Comparison of ENCODE assay signal across 12 cellular contexts in genomic region chr2:152054593-152054992, GRCh38. TPM values are rescaled to one million over a fixed set of nuclear protein-coding genes. Genes with fewer than 3 reads are reported as not detected.
DNase-seq lines count a peak whose midpoint lies in the region; ATAC-seq and TF ChIP-seq lines count a peak whose summit lies in the region.
"Had no signal": no experiment of that assay in that cellular context is flagged by ENCODE, and none has a peak within 500 bp of the region (broad histone marks: within the 10 kb centered on the region; RNA-seq: fewer than 3 reads in every experiment).

No MANE protein-coding gene starts in this region.

- no peaks in the 10 kb centered on the region for H3K36me3 ChIP-seq in aorta (ENCODE audit: control insufficient read depth in 1 of 2, insufficient read depth in 2 of 2, low read length in 1 of 2)

- WGBS in aorta, 2 donors: 0 to 1% methylated on average over 2 of the region's 2 CpGs

- CTCF ChIA-PET in activated CD8-positive, alpha-beta memory T cell treated with anti-CD3 and anti-CD28 coated beads, Interleukin-2, amount 10 ng/mL, durations not matched to agents 7 days and 5 days (lab: Charles Lee): no interaction called here

- H3K4me1 ChIP-seq in aorta (ENCODE audit: control insufficient read depth in 1 of 2, insufficient read depth in 2 of 2, low read length in 2 of 2): peaks cover 0 to 1% of the 10 kb centered on the region in 2 donors

- no peak overlapping the region for H3K27ac ChIP-seq in aorta (ENCODE audit: low read depth in 1 of 2, low read length in 2 of 2)

- peaks cover 14% of the 10 kb centered on the region; the same call in 1 of the 2 replicates for H3K36me3 Mint-ChIP-seq in HFFc6 (ENCODE audit: low read depth)
- H3K36me3 Mint-ChIP-seq in activated CD8-positive, alpha-beta memory T cell treated with anti-CD3 and anti-CD28 coated beads, Interleukin-2, amount 10 ng/mL, durations not matched to agents 7 days and 5 days: no peaks in the 10 kb centered on the region

- intact Hi-C loops in aorta (cut with DNase I): loop anchor here in 1 of 2 donors (10.0 kb wide), 1 partner anchor 60 kb away; no protein-coding TSS in a partner anchor

- no peak overlapping the region for H3K4me3 Mint-ChIP-seq in HFFc6
- H3K4me3 Mint-ChIP-seq in activated CD8-positive, alpha-beta memory T cell treated with anti-CD3 and anti-CD28 coated beads, Interleukin-2, amount 10 ng/mL, durations not matched to agents 7 days and 5 days: no peak overlapping the region
- H3K4me3 Mint-ChIP-seq: central memory CD8-positive, alpha-beta T cell had no signal

- peaks cover 2% of the 10 kb centered on the region for H3K9me3 ChIP-seq in aorta (ENCODE audit: control insufficient read depth, low read length)

- peaks cover 19% of the 10 kb centered on the region for H3K9me3 Mint-ChIP-seq in HFFc6
- no peaks in the 10 kb centered on the region for H3K9me3 Mint-ChIP-seq in activated CD8-positive, alpha-beta memory T cell treated with anti-CD3 and anti-CD28 coated beads, Interleukin-2, amount 10 ng/mL, durations not matched to agents 7 days and 5 days (ENCODE audit: low read depth)
- H3K9me3 Mint-ChIP-seq: central memory CD8-positive, alpha-beta T cell had no signal

- TF ChIP-seq CTCF in HFFc6 (IDR thresholded peaks at IDR 0.05) (peak; percentile 65), fibroblast of mammary gland (conservative IDR thresholded peaks at IDR 0.05; ENCODE audit: control insufficient read depth, insufficient read depth, low read depth, low read length) (peak; percentile 38)

- no peak overlapping the region for H3K4me3 ChIP-seq in fibroblast of mammary gland (ENCODE audit: control insufficient read depth, low read depth, low read length)
- H3K4me3 ChIP-seq in aorta (ENCODE audit: low read length in 2 of 2): no peak overlapping the region
- H3K4me3 ChIP-seq: mucosa of descending colon, skin epidermis had no signal

- DNase-seq in HFFc6 (peak; percentile 86), SIG-M5 treated with dmso at 0.1 percent for 504 hours (lab: John Stamatoyannopoulos, UW; ENCODE audit: unreplicated experiment) (peak; percentile 78), fibroblast of mammary gland (ENCODE audit: low read depth) (peak; percentile 86), aorta (no peak)
- DNase-seq in activated CD8-positive, alpha-beta memory T cell treated with anti-CD3 and anti-CD28 coated beads, Interleukin-2, amount 10 ng/mL, durations not matched to agents 7 days and 5 days: no peak
- DNase-seq: mucosa of descending colon, NCI-H510A, T-helper 2 cell had no signal

- no peaks in the 10 kb centered on the region for H3K27me3 ChIP-seq in aorta (ENCODE audit: control insufficient read depth in 1 of 2, insufficient read depth in 2 of 2, low read length in 1 of 2)

- peaks cover 17% of the 10 kb centered on the region for H3K4me1 Mint-ChIP-seq in HFFc6 (ENCODE audit: low read depth)
- no peaks in the 10 kb centered on the region for H3K4me1 Mint-ChIP-seq in activated CD8-positive, alpha-beta memory T cell treated with anti-CD3 and anti-CD28 coated beads, Interleukin-2, amount 10 ng/mL, durations not matched to agents 7 days and 5 days
- H3K4me1 Mint-ChIP-seq: central memory CD8-positive, alpha-beta T cell had no signal

- no peak overlapping the region; the same call in 1 of the 2 replicates for H3K27ac Mint-ChIP-seq in HFFc6
- H3K27ac Mint-ChIP-seq in activated CD8-positive, alpha-beta memory T cell treated with anti-CD3 and anti-CD28 coated beads, Interleukin-2, amount 10 ng/mL, durations not matched to agents 7 days and 5 days: no peak overlapping the region

- ATAC-seq in aorta (ENCODE audit: low FRiP score) (peak; percentile 22), GM19324 (IDR thresholded peaks at IDR 0.05; ENCODE audit: low FRiP score, unreplicated experiment) (no peak), HG03460 (IDR thresholded peaks at IDR 0.05; ENCODE audit: unreplicated experiment) (no peak)
- ATAC-seq in activated CD8-positive, alpha-beta memory T cell treated with anti-CD3 and anti-CD28 coated beads, Interleukin-2, amount 10 ng/mL, durations not matched to agents 7 days and 5 days: no peak
- ATAC-seq: mucosa of descending colon had no signal

- H3K27me3 Mint-ChIP-seq in HFFc6 (ENCODE audit: insufficient read depth): peaks cover 52% of the 10 kb centered on the region
- peaks cover 7% of the 10 kb centered on the region for H3K27me3 Mint-ChIP-seq in activated CD8-positive, alpha-beta memory T cell treated with anti-CD3 and anti-CD28 coated beads, Interleukin-2, amount 10 ng/mL, durations not matched to agents 7 days and 5 days
- H3K27me3 Mint-ChIP-seq: central memory CD8-positive, alpha-beta T cell had no signal

RNA-seq across cellular contexts. Expression of gene CACNB4, which starts 44.3 kb away (rescaled TPM):
- total RNA-seq in HFFc6 (2021; fragmentation: NEBNext Ultra II Directional; extraction: Animal tissue kit (Norgen Biotek cat#: 25700)): under 1 TPM in 3 of 6 experiments, not detected in 3; 0.05 to 0.23 (median 0.21) TPM
- 10 to 100 TPM in 1 of 2 donors, 1 to 10 TPM in 1; 5.0 to 14.3 TPM for total RNA-seq in aorta
- 1 to 10 TPM; 1.2 to 1.5 TPM for polyA plus RNA-seq in aorta
- under 1 TPM; 0.14 to 0.23 TPM for total RNA-seq in activated CD8-positive, alpha-beta memory T cell treated with anti-CD3 and anti-CD28 coated beads, Interleukin-2, amount 10 ng/mL, durations not matched to agents 7 days and 5 days

Comparison
In these comparisons a context has a peak if more than half of its experiments do, and no peak if none do; other contexts are left out.
1. DNase-seq: peak in HFFc6 (single experiment), SIG-M5 treated with dmso at 0.1 percent for 504 hours (single experiment) and fibroblast of mammary gland (single experiment); none in aorta (0 of 2) and activated CD8-positive, alpha-beta memory T cell treated with anti-CD3 and anti-CD28 coated beads, Interleukin-2, amount 10 ng/mL, durations not matched to agents 7 days and 5 days (single experiment).
2. RNA of gene CACNB4, which starts 44.3 kb away (total RNA-seq): 5.0 to 14.3 TPM in aorta; 0.14 to 0.23 TPM in activated CD8-positive, alpha-beta memory T cell treated with anti-CD3 and anti-CD28 coated beads, Interleukin-2, amount 10 ng/mL, durations not matched to agents 7 days and 5 days and 0.05 to 0.23 TPM in HFFc6; every median in the first group is over 4 times any median in the second.